9 cellular contexts compared by ENCODE assay signal in the genomic region with DNA sequence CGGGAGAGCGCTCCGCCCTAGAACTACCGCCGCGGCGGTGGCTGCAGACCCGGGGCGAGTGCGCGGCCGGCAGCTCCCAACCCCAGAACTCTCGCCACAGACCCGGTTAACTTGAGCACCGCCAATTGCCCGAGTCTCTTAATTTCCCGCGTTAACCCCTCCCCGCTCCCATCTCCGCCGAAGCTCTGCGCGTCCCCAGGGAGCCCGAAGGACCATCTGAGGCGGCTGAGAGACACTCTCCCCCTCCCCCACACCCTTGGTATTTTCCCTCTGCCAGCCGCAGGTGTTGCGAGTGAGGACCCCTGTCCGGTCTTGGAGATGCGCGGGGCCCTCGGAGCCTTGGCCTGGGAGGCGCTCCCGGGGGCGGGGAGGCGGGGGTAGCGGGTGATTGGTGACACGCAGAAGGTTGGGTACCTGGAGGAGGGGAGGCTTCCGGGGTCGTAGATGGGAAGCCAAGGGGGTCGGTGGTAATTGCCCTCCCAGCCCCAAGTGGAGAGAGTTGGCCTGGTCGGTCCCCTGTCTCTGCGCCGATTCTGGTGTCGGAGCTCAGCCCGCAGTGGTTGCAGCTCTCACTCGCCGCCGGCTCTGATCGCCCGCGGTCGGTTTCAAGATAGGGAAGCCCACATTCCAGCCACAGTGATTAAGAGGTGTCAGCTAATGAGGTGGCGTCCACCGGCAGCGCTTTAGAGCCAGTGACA. TPM values are rescaled to one million over a fixed set of nuclear protein-coding genes. Genes with fewer than 3 reads are reported as not detected.
A peak's percentile ranks its signal among the peaks of the same experiment; 100 is the strongest.
DNase-seq lines count a peak whose midpoint lies in the region; ATAC-seq, FAIRE-seq and TF ChIP-seq lines count a peak whose summit lies in the region.
"Had no signal": no experiment of that assay in that cellular context is flagged by ENCODE, and none has a peak within 500 bp of the region (broad histone marks: within the 10 kb centered on the region; RNA-seq: fewer than 3 reads in every experiment).

No MANE protein-coding gene starts in this region.

- ATAC-seq in GM19324 (IDR thresholded peaks at IDR 0.05; ENCODE audit: low FRiP score, unreplicated experiment), result peak; percentile 21
- no peak for ATAC-seq in HG02642 (IDR thresholded peaks at IDR 0.05; ENCODE audit: poor library complexity, unreplicated experiment)

- peak overlapping the region; percentile 10 for H3K4me3 ChIP-seq in astrocyte (ENCODE audit: insufficient read depth, low read depth, low read length)
- no peak overlapping the region for H3K4me3 ChIP-seq in keratinocyte (ENCODE audit: control insufficient read depth in 2 of 3, extremely low read depth in 1 of 3, insufficient read depth in 2 of 3, low read depth in 1 of 3, low read length in 3 of 3)

- H3K4me1 ChIP-seq in astrocyte (ENCODE audit: insufficient read depth, low read length) (peaks cover 16% of the 10 kb centered on the region), keratinocyte (ENCODE audit: control insufficient read depth, extremely low read depth, insufficient read depth, low read length) (peaks cover 7% of the 10 kb centered on the region)

- DNase-seq in NCI-H2171 treated with DMSO at 0.1 percent for 48 hours (lab: John Stamatoyannopoulos, UW), result peak; percentile 56
- DNase-seq in astrocyte (ENCODE audit: low read depth), result no peak
- DNase-seq in keratinocyte (ENCODE audit: low read depth, low spot score), result no peak
- peak; percentile 7 to 10 for DNase-seq in stimulated activated CD4-positive, alpha-beta T cell treated with anti-CD3 and anti-CD28 coated beads, Interleukin-4, amount 100 ng/mL, for 4 hours
- no peak for DNase-seq in DMS153 treated with DMSO at 0.1 percent for 48 hours (lab: John Stamatoyannopoulos, UW; ENCODE audit: unreplicated experiment)
- no peak for DNase-seq in activated CD4-positive, CD25-positive, alpha-beta regulatory T cell (lab: John Stamatoyannopoulos, UW)

- no peak overlapping the region for H3K27ac Mint-ChIP-seq in astrocyte (ENCODE audit: unreplicated experiment)

- peaks cover 42% of the 10 kb centered on the region for H3K27me3 ChIP-seq in astrocyte (ENCODE audit: insufficient read depth, low read length)
- H3K27me3 ChIP-seq in keratinocyte (ENCODE audit: control insufficient read depth, extremely low read depth, insufficient read depth, low read length), result peaks cover 36% of the 10 kb centered on the region

- H3K9ac ChIP-seq in astrocyte (ENCODE audit: low read length) (no peak overlapping the region), keratinocyte (ENCODE audit: control insufficient read depth, extremely low read depth, insufficient read depth, low read length) (no peak overlapping the region)

- H3K79me2 ChIP-seq in astrocyte (ENCODE audit: insufficient read depth, low read length), result no peaks in the 10 kb centered on the region
- H3K79me2 ChIP-seq in keratinocyte (ENCODE audit: control insufficient read depth, insufficient read depth, low read length), result no peaks in the 10 kb centered on the region

- H3K4me3 Mint-ChIP-seq in astrocyte (ENCODE audit: unreplicated experiment), result peak overlapping the region; percentile 80

- peaks cover 15% of the 10 kb centered on the region for H3K27me3 Mint-ChIP-seq in astrocyte (ENCODE audit: low read depth, unreplicated experiment)

- dilution Hi-C loops in keratinocyte (cut with MboI; ENCODE audit: extremely low pct_ligation_motif_present, low sequenced_read_pairs), result no loop called here

- peak overlapping the region; percentile 88 for H3K4me2 ChIP-seq in astrocyte (ENCODE audit: low read length)
- peak overlapping the region; percentile 45 for H3K4me2 ChIP-seq in keratinocyte (ENCODE audit: control insufficient read depth, extremely low read depth, insufficient read depth, low read depth, low read length)

- H3K36me3 Mint-ChIP-seq in astrocyte (ENCODE audit: low read depth, unreplicated experiment), result no peaks in the 10 kb centered on the region

- FAIRE-seq in astrocyte (lab: Jason Lieb, UNC) (no peak), keratinocyte (lab: Jason Lieb, UNC) (no peak)

- H3K4me1 Mint-ChIP-seq in astrocyte (ENCODE audit: low read depth, unreplicated experiment), result peaks cover 12% of the 10 kb centered on the region

- no peaks in the 10 kb centered on the region for H3K9me3 ChIP-seq in astrocyte (ENCODE audit: insufficient read depth, low read depth, low read length)
- no peaks in the 10 kb centered on the region for H3K9me3 ChIP-seq in keratinocyte (ENCODE audit: control insufficient read depth, low read depth, low read length)

- peaks cover 1% of the 10 kb centered on the region for H3K9me3 Mint-ChIP-seq in astrocyte (ENCODE audit: unreplicated experiment)

- no peak for TF ChIP-seq CTCF in astrocyte (IDR thresholded peaks at IDR 0.05; ENCODE audit: insufficient read depth, low read depth, low read length)
- TF ChIP-seq CTCF in keratinocyte (optimal IDR thresholded peaks at IDR 0.05 in 1 of 3, IDR thresholded peaks at IDR 0.05 in 1 of 3, conservative IDR thresholded peaks at IDR 0.05 in 1 of 3; ENCODE audit: extremely low read depth in 1 of 3, insufficient read depth in 2 of 3, low read length in 3 of 3), result no peak

- H3K9me1 ChIP-seq in keratinocyte (ENCODE audit: control insufficient read depth, extremely low read depth, insufficient read depth, low read length), result no peaks in the 10 kb centered on the region

- H4K20me1 ChIP-seq in astrocyte (ENCODE audit: insufficient read depth, low read length) (no peaks in the 10 kb centered on the region), keratinocyte (ENCODE audit: control insufficient read depth, extremely low read depth, insufficient read depth, low read length) (no peaks in the 10 kb centered on the region)

- H3K36me3 ChIP-seq in astrocyte (ENCODE audit: insufficient read depth, low read length) (no peaks in the 10 kb centered on the region), keratinocyte (ENCODE audit: control insufficient read depth in 2 of 2, extremely low read depth in 1 of 2, insufficient read depth in 2 of 2, low read length in 2 of 2) (no peaks in the 10 kb centered on the region)

- H2AFZ ChIP-seq in astrocyte (ENCODE audit: low read depth, low read length) (peak overlapping the region; percentile 34), keratinocyte (ENCODE audit: control insufficient read depth, low read length) (no peak overlapping the region)

- H3K27ac ChIP-seq in astrocyte (ENCODE audit: low read depth, low read length) (no peak overlapping the region), keratinocyte (ENCODE audit: control insufficient read depth, insufficient read depth, low read length) (no peak overlapping the region)

RNA-seq across cellular contexts. Expression of gene SUSD4, which starts 0.9 kb away (rescaled TPM):
- total RNA-seq in astrocyte, result 9.2 and 18.8 TPM in 2 replicates
- polyA plus RNA-seq in keratinocyte, result 1.6 to 2.0 TPM (median 1.6 TPM) in 3 replicates
- 0.67 TPM for polyA plus RNA-seq in keratinocyte (2011; ENCODE audit: low read depth)
- polyA plus RNA-seq in keratinocyte (2011; cell fraction: cytosol; rRNA removed), result 0.73 and 0.94 TPM in 2 replicates
- 2.3 and 4.6 TPM in 2 replicates for polyA plus RNA-seq in keratinocyte (2011; cell fraction: nucleus; rRNA removed)
- 0.83 and 1.3 TPM in 2 replicates for polyA plus RNA-seq in keratinocyte (2012; ENCODE audit: low replicate concordance)
- 0.29 to 2.2 TPM (median 0.56 TPM) in 3 replicates for polyA minus RNA-seq in keratinocyte
- polyA minus RNA-seq in keratinocyte (2011; cell fraction: cytosol; rRNA and poly(A)+ RNA removed), result not detected
- 0.70 and 1.7 TPM in 2 replicates for polyA minus RNA-seq in keratinocyte (2011; cell fraction: nucleus; rRNA and poly(A)+ RNA removed)

RNA-seq across cellular contexts. Expression of gene CCDC185, which starts 28.4 kb away (rescaled TPM):
- not detected in 2 replicates for total RNA-seq in astrocyte
- not detected in 3 replicates for polyA plus RNA-seq in keratinocyte
- not detected for polyA plus RNA-seq in keratinocyte (2011; ENCODE audit: low read depth)
- polyA plus RNA-seq in keratinocyte (2011; cell fraction: cytosol; rRNA removed), result not detected in 2 replicates
- polyA plus RNA-seq in keratinocyte (2011; cell fraction: nucleus; rRNA removed), result not detected in 2 replicates
- polyA plus RNA-seq in keratinocyte (2012; ENCODE audit: low replicate concordance), result not detected in 2 replicates
- not detected in 3 replicates for polyA minus RNA-seq in keratinocyte
- not detected for polyA minus RNA-seq in keratinocyte (2011; cell fraction: cytosol; rRNA and poly(A)+ RNA removed)
- not detected in 2 replicates for polyA minus RNA-seq in keratinocyte (2011; cell fraction: nucleus; rRNA and poly(A)+ RNA removed)
- total RNA-seq: subcutaneous adipose tissue had no signal

Comparison
In these comparisons a context has a peak if more than half of its experiments do, and no peak if none do; other contexts are left out.
1. DNase-seq: peak in NCI-H2171 treated with DMSO at 0.1 percent for 48 hours (single experiment) and stimulated activated CD4-positive, alpha-beta T cell treated with anti-CD3 and anti-CD28 coated beads, Interleukin-4, amount 100 ng/mL, for 4 hours (2 of 2); none in astrocyte (single experiment), keratinocyte (single experiment), DMS153 treated with DMSO at 0.1 percent for 48 hours (single experiment) and activated CD4-positive, CD25-positive, alpha-beta regulatory T cell (0 of 4).